24 cellular contexts compared by ENCODE assay signal in the genomic region with DNA sequence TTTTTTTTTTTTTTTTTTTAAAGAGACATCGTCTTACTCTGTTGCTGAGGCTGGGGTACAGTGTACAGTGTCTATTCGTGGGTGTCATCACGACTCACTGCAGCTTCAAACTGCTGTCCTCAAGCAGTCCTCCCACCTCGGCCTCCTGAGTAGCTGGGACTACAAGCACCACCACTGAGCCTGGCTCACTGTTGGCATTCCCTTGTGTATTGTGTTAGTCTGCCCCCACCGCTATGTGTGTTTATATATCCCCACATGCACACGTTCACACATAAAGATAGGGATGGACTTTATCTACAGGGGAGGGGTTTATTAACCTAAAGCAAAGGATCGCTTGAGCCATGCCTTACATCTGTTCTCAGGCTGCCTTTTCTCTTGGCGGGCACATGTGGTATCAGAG.
DNase-seq lines count a peak whose midpoint lies in the region; ATAC-seq, FAIRE-seq and TF ChIP-seq lines count a peak whose summit lies in the region.
"Had no signal": no experiment of that assay in that cellular context is flagged by ENCODE, and none has a peak within 500 bp of the region (broad histone marks: within the 10 kb centered on the region; RNA-seq: fewer than 3 reads in every experiment).

No MANE protein-coding gene starts in this region.

- H4K8ac ChIP-seq in neuronal stem cell (ENCODE audit: low read depth, low read length) = no peak overlapping the region

- H2AFZ ChIP-seq in neuronal stem cell (ENCODE audit: low read length) = no peak overlapping the region

- no peak overlapping the region for H3K4ac ChIP-seq in neuronal stem cell (ENCODE audit: low read length)

- peak; percentile 9 for FAIRE-seq in urothelium cell line (lab: Jason Lieb, UNC)
- FAIRE-seq: H1 had no signal

- WGBS in right cardiac atrium = 74% methylated on average over 8 of the region's 8 CpGs
- WGBS in neuronal stem cell (ENCODE audit: extremely low coverage in 2 of 2, insufficient read length in 2 of 2, insufficient replicate concordance in 1 of 2), 2 donors = no CpG with 5 or more reads among the region's 8 CpGs

- no peak overlapping the region for H2BK120ac ChIP-seq in neuronal stem cell (ENCODE audit: low read depth, low read length)

- intact Hi-C loops in left ventricle myocardium inferior (cut with micrococcal nuclease) (loop anchor here (10.0 kb wide), 1 partner anchor 110 kb away; no protein-coding TSS in a partner anchor), right cardiac atrium (cut with DNase I) (no loop called here)

- H3K9ac ChIP-seq in neuronal stem cell (ENCODE audit: low read depth, low read length, poor library complexity) = peak overlapping the region; percentile 14

- no peak overlapping the region for H2BK5ac ChIP-seq in neuronal stem cell (ENCODE audit: low read length)

- TF ChIP-seq CTCF in left ventricle myocardium inferior (IDR thresholded peaks at IDR 0.05; ENCODE audit: borderline replicate concordance) (no peak), fibroblast of villous mesenchyme (IDR thresholded peaks at IDR 0.05; ENCODE audit: insufficient read depth, low read depth, low read length) (no peak)

- H3K27me3 ChIP-seq in left ventricle myocardium inferior (ENCODE audit: low read depth) (no peaks in the 10 kb centered on the region), right cardiac atrium (ENCODE audit: control insufficient read depth, insufficient read depth) (no peaks in the 10 kb centered on the region), neuronal stem cell (ENCODE audit: control insufficient read depth in 3 of 3, insufficient read depth in 3 of 3, low read depth in 1 of 3, low read length in 3 of 3) (no peaks in the 10 kb centered on the region)

- H3K27ac ChIP-seq in left ventricle myocardium inferior (replicated peaks) (peak overlapping the region; percentile 64), right cardiac atrium (ENCODE audit: low read length) (no peak overlapping the region), neuronal stem cell (replicated peaks; ENCODE audit: low read length) (no peak overlapping the region)
- H3K27ac ChIP-seq: RWPE1 had no signal

- H3K9me3 ChIP-seq in left ventricle myocardium inferior (replicated peaks) (no peaks in the 10 kb centered on the region), right cardiac atrium (ENCODE audit: control insufficient read depth, low read length) (no peaks in the 10 kb centered on the region), neuronal stem cell (replicated peaks in 1 of 2; ENCODE audit: control insufficient read depth in 2 of 2, insufficient read depth in 1 of 2, low read depth in 1 of 2, low read length in 2 of 2) (no peaks in the 10 kb centered on the region)

- H3K18ac ChIP-seq in neuronal stem cell (ENCODE audit: low read length) = no peak overlapping the region

- no peak overlapping the region for H3K4me2 ChIP-seq in neuronal stem cell (ENCODE audit: insufficient read depth, low read length, poor library complexity, severe bottlenecking)

- H3K14ac ChIP-seq in neuronal stem cell (ENCODE audit: low read length) = no peak overlapping the region

- H3K4me3 ChIP-seq in left ventricle myocardium inferior = no peak overlapping the region
- H3K4me3 ChIP-seq in right cardiac atrium (ENCODE audit: low read length) = no peak overlapping the region
- no peak overlapping the region for H3K4me3 ChIP-seq in fibroblast of villous mesenchyme (ENCODE audit: low read depth, low read length)
- no peak overlapping the region for H3K4me3 ChIP-seq in neuronal stem cell (ENCODE audit: low read length in 2 of 2)
- H3K4me3 ChIP-seq: SK-N-MC had no signal

- POLR2A ChIA-PET in HEK293T (lab: Yijun Ruan, JAX) = no interaction called here

- H2BK15ac ChIP-seq in neuronal stem cell (ENCODE audit: low read length) = no peak overlapping the region

- no peak for DNase-seq in left ventricle myocardium inferior
- DNase-seq in right cardiac atrium = no peak
- DNase-seq in fibroblast of villous mesenchyme (ENCODE audit: low read depth) = peak; percentile 46
- no peak for DNase-seq in neuronal stem cell (ENCODE audit: low spot score)
- no peak for DNase-seq in urothelium cell line (ENCODE audit: low spot score)
- DNase-seq in HEK293T (ENCODE audit: extremely low spot score) = no peak
- no peak for DNase-seq in A172 (ENCODE audit: low spot score)
- DNase-seq: 8988T, Calu3, DND-41, HCEC 1CT, NCI-H1048, NCI-H1417, NCI-H1694 treated with DMSO at 0.1 percent for 48 hours, NCI-H2081, NCI-H226, NCI-H510A, NCI-H69, SHP77 treated with DMSO at 0.1 percent for 48 hours had no signal

- ATAC-seq in right cardiac atrium (no peak), GM18868 (IDR thresholded peaks at IDR 0.05; ENCODE audit: unreplicated experiment) (no peak)
- ATAC-seq: Panc1 had no signal

- no peak overlapping the region for H2BK12ac ChIP-seq in neuronal stem cell (ENCODE audit: low read length)

- H3K79me1 ChIP-seq in neuronal stem cell (ENCODE audit: low read depth, low read length) = no peaks in the 10 kb centered on the region

- H3K23ac ChIP-seq in neuronal stem cell (ENCODE audit: low read depth, low read length, poor library complexity) = no peak overlapping the region

- peaks cover 75% of the 10 kb centered on the region for H3K4me1 ChIP-seq in left ventricle myocardium inferior
- H3K4me1 ChIP-seq in right cardiac atrium (ENCODE audit: control insufficient read depth, insufficient read depth, low read length) = no peaks in the 10 kb centered on the region
- H3K4me1 ChIP-seq in neuronal stem cell (ENCODE audit: control insufficient read depth in 2 of 2, insufficient read depth in 1 of 2, low read depth in 1 of 2, low read length in 2 of 2) = peaks cover 0 to 5% of the 10 kb centered on the region in 2 donors

- no peak overlapping the region for H4K91ac ChIP-seq in neuronal stem cell (ENCODE audit: low read depth, low read length, poor library complexity)

- no peak overlapping the region for H2AK5ac ChIP-seq in neuronal stem cell (ENCODE audit: low read depth, low read length)

- H3K36me3 ChIP-seq in left ventricle myocardium inferior (peaks cover 97% of the 10 kb centered on the region), neuronal stem cell (replicated peaks in 1 of 2; ENCODE audit: control insufficient read depth in 2 of 2, insufficient read depth in 2 of 2, low read length in 2 of 2) (peaks cover 37 to 95% of the 10 kb centered on the region in 2 donors)

- CTCF ChIA-PET in HEK293T (lab: Yijun Ruan, JAX) = no interaction called here

TF ChIP-seq in HEK293T, 16 proteins besides CTCF, POLR2A, EP300 and RAD21:
- TF ChIP-seq BHLHE40 (IDR thresholded peaks at IDR 0.05; ENCODE audit: borderline replicate concordance) = no peak
- TF ChIP-seq FOXA1 (IDR thresholded peaks at IDR 0.05) = no peak
- no peak for TF ChIP-seq SP1 (IDR thresholded peaks at IDR 0.05)
- no peak for TF ChIP-seq HDGF (IDR thresholded peaks at IDR 0.05; ENCODE audit: borderline replicate concordance)
- TF ChIP-seq NFRKB (IDR thresholded peaks at IDR 0.05) = no peak
